In the genomic region with DNA sequence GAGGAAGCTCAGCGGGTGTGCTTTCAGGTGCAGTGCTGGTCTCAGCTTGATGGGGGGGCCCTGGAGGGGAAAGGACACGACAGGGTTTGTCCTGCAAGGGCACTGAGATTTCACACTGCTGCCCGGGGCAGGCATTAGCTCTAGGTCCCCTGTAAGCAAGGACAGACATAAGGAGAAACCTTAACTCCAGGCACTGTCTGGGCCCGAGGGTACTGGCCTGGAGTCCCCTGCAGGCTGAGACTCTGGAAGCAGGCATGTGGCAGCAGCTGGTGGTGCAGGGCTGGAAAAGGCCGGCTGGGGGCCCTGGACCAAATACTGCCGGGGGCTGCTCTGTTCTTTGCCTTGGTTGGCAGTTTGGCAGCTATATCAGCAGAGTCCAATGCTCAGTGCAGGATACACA, we compare ENCODE assay signal across 23 cellular contexts.
DNase-seq lines count a peak whose midpoint lies in the region; ATAC-seq, FAIRE-seq and TF ChIP-seq lines count a peak whose summit lies in the region.
"Had no signal": no experiment of that assay in that cellular context is flagged by ENCODE, and none has a peak within 500 bp of the region (broad histone marks: within the 10 kb centered on the region; RNA-seq: fewer than 3 reads in every experiment).

No MANE protein-coding gene starts in this region.

- TF ChIP-seq EP300 in SK-N-SH (IDR thresholded peaks at IDR 0.05; ENCODE audit: borderline replicate concordance in 1 of 2, low read depth in 1 of 2, low read length in 1 of 2) (no peak), K562 (IDR thresholded peaks at IDR 0.05; ENCODE audit: low read length) (no peak)

- H3K4me1 ChIP-seq in SK-N-SH (ENCODE audit: control insufficient read depth in 1 of 2, insufficient read depth in 2 of 2, low read depth in 1 of 2, low read length in 1 of 2) (peaks cover 0 to 44% of the 10 kb centered on the region in 2 experiments; a peak in 1 of 4 replicates), K562 (replicated peaks in 1 of 2; ENCODE audit: control insufficient read depth in 2 of 2, insufficient read depth in 2 of 2, low read length in 2 of 2) (no peaks in the 10 kb centered on the region; a peak in 1 of 5 replicates), lung (ENCODE audit: control insufficient read depth in 2 of 2, insufficient read depth in 2 of 2, low read length in 2 of 2) (peaks cover 0 to 1% of the 10 kb centered on the region in 2 donors), left ventricle myocardium inferior (no peaks in the 10 kb centered on the region)
- H3K4me1 ChIP-seq: adrenal gland, breast epithelium, left lung had no signal

- in situ Hi-C loops in K562 (cut with MboI) = no loop called here

- H3K9ac ChIP-seq in SK-N-SH (no peak overlapping the region), K562 (ENCODE audit: insufficient read depth in 1 of 2, low read depth in 2 of 2, low read length in 2 of 2) (no peak overlapping the region)

- WGBS in SK-N-SH (ENCODE audit: low lambda C conversion rate) = 42% methylated on average over 4 of the region's 6 CpGs
- 0% methylated on average over 5 of the region's 6 CpGs for WGBS in K562 (ENCODE audit: insufficient coverage, low coverage, missing lambda C conversion rate)
- WGBS in lung, 2 donors = 85 to 86% methylated on average over 6 of the region's 6 CpGs

- H3K27me3 ChIP-seq in SK-N-SH (ENCODE audit: insufficient read depth) = no peaks in the 10 kb centered on the region
- peaks cover 0 to 28% of the 10 kb centered on the region in 2 experiments; a peak in 3 of 5 replicates for H3K27me3 ChIP-seq in K562 (ENCODE audit: control insufficient read depth in 2 of 2, insufficient read depth in 2 of 2, low read length in 2 of 2)
- H3K27me3 ChIP-seq in lung (ENCODE audit: control insufficient read depth, insufficient read depth) = no peaks in the 10 kb centered on the region
- no peaks in the 10 kb centered on the region for H3K27me3 ChIP-seq in left ventricle myocardium inferior (ENCODE audit: low read depth)
- H3K27me3 ChIP-seq: adrenal gland, breast epithelium, left lung, ovary, SJCRH30 had no signal

- no peaks in the 10 kb centered on the region for H3K9me2 ChIP-seq in SK-N-SH

- H2AFZ ChIP-seq in SK-N-SH (ENCODE audit: low read depth) (no peak overlapping the region), K562 (ENCODE audit: low read depth, low read length) (no peak overlapping the region)

- no TSS peak for BruUV-seq in K562 (replicated peaks; lab: Mats Ljungman, UMichigan)

- FAIRE-seq in K562 (lab: Jason Lieb, UNC) = no peak
- FAIRE-seq: GM12878, GM19239 had no signal

- TF ChIP-seq CTCF in SK-N-SH (IDR thresholded peaks at IDR 0.05) (no peak), K562 (IDR thresholded peaks at IDR 0.05 in 2 of 3, conservative IDR thresholded peaks at IDR 0.05 in 1 of 3; ENCODE audit: insufficient read depth in 2 of 3, low read depth in 1 of 3, low read length in 3 of 3) (no peak), lung (IDR thresholded peaks at IDR 0.05; ENCODE audit: control extremely low read depth, extremely low read depth) (no peak), type B pancreatic cell (conservative IDR thresholded peaks at IDR 0.05) (no peak), nephron progenitor cell (IDR thresholded peaks at IDR 0.05) (no peak), left ventricle myocardium inferior (IDR thresholded peaks at IDR 0.05; ENCODE audit: borderline replicate concordance) (no peak)

- H3K4me2 ChIP-seq in SK-N-SH (no peak overlapping the region), K562 (ENCODE audit: insufficient read depth, low read length) (no peak overlapping the region)

- H3K36me3 Mint-ChIP-seq in type B pancreatic cell (peaks cover 8% of the 10 kb centered on the region), nephron progenitor cell (ENCODE audit: low read depth) (peaks cover 10% of the 10 kb centered on the region)

- intact Hi-C loops in K562 (cut with micrococcal nuclease) (loop anchor here (10.0 kb wide), 1 partner anchor 242 kb away; no protein-coding TSS in a partner anchor), left ventricle myocardium inferior (cut with micrococcal nuclease) (no loop called here)

- H4K20me1 ChIP-seq in SK-N-SH (ENCODE audit: insufficient read depth) = no peaks in the 10 kb centered on the region
- H4K20me1 ChIP-seq in K562 (replicated peaks; ENCODE audit: control insufficient read depth, insufficient read depth, low read length) = no peaks in the 10 kb centered on the region; the same call in 1 of the 2 replicates

- TF ChIP-seq POLR2A in K562 (conservative IDR thresholded peaks at IDR 0.05) = no peak

- no peak for TF ChIP-seq RAD21 in SK-N-SH (IDR thresholded peaks at IDR 0.05; ENCODE audit: low read length)
- no peak for TF ChIP-seq RAD21 in K562 (CRISPR knock-in tag; conservative IDR thresholded peaks at IDR 0.05 in 1 of 2, IDR thresholded peaks at IDR 0.05 in 1 of 2)

- POLR2A ChIA-PET in SK-N-SH (lab: Yijun Ruan, JAX) = no interaction called here
- POLR2A ChIA-PET in K562 (lab: Yijun Ruan, JAX) = interaction anchor here (0.8 to 1.1 kb wide), 2 partner anchors 16 to 21 kb away, joined by 3 read pairs; no protein-coding TSS in a partner anchor

- H3K79me2 ChIP-seq in SK-N-SH (ENCODE audit: insufficient read depth) (no peaks in the 10 kb centered on the region), K562 (ENCODE audit: control insufficient read depth, insufficient read depth, low read length) (no peaks in the 10 kb centered on the region)

- no peaks in the 10 kb centered on the region for H3F3A ChIP-seq in SK-N-SH (replicated peaks; ENCODE audit: insufficient read depth)

- CTCF ChIA-PET in SK-N-SH (lab: Yijun Ruan, JAX) (interaction anchor here (0.6 kb wide), 1 partner anchor 98 kb away, joined by 3 read pairs; no protein-coding TSS in a partner anchor), K562 (lab: Yijun Ruan, JAX; ENCODE audit: low intra/inter-chr PET ratio) (no interaction called here)

- peaks cover 3% of the 10 kb centered on the region for H3K9me1 ChIP-seq in K562 (ENCODE audit: control insufficient read depth, insufficient read depth, low read length)

- DNase-seq in SK-N-SH (peak; percentile 27), K562 (ENCODE audit: extremely low read depth in 1 of 4, low spot score in 3 of 4) (no peak), lung (ENCODE audit: low spot score) (peak; percentile 17), type B pancreatic cell (ENCODE audit: extremely low spot score, unreplicated experiment) (peak; percentile 44), nephron progenitor cell (no peak), left ventricle myocardium inferior (no peak)
- DNase-seq: erythroblast; NCI-H146; NCI-H69; OCI-M1; SJCRH30; stimulated activated CD4-positive, alpha-beta T cell treated with anti-CD3 and anti-CD28 coated beads, Interleukin-1b, Interleukin-23, amount 100 ng/mL, for 48 hours; stimulated activated naive CD4-positive, alpha-beta T cell treated with Interleukin-2 at 50 U/mL for 16 hours; trophoblast cell had no signal

- H3K9me3 Mint-ChIP-seq in type B pancreatic cell = peaks cover 7% of the 10 kb centered on the region
- H3K9me3 Mint-ChIP-seq in nephron progenitor cell = peaks cover 36% of the 10 kb centered on the region
- H3K9me3 Mint-ChIP-seq: activated T-helper 17 cell treated with anti-CD3 and anti-CD28 coated beads, Interleukin-2, amount 50 U/mL, for 72 hours had no signal

- ATAC-seq in SK-N-SH treated with all-trans-retinoic acid at 6 μM for 48 hours (no peak), K562 (peak; percentile 39; the same call in 2 of the 3 replicates), lung (ENCODE audit: insufficient read depth, low FRiP score) (no peak), GM18861 (IDR thresholded peaks at IDR 0.05; ENCODE audit: unreplicated experiment) (no peak)
- ATAC-seq: activated T-helper 17 cell treated with anti-CD3 and anti-CD28 coated beads, Interleukin-2, amount 50 U/mL, for 72 hours; GM12878; left lung had no signal

- H3K9me3 ChIP-seq in SK-N-SH (no peaks in the 10 kb centered on the region), K562 (replicated peaks; ENCODE audit: control insufficient read depth, insufficient read depth, low read depth, low read length) (no peaks in the 10 kb centered on the region; the same call in 1 of the 2 replicates), lung (ENCODE audit: control insufficient read depth in 2 of 2, insufficient read depth in 1 of 2, low read length in 1 of 2) (no peaks in the 10 kb centered on the region), left ventricle myocardium inferior (replicated peaks) (peaks cover 3% of the 10 kb centered on the region)
- H3K9me3 ChIP-seq: adrenal gland, left lung, SJCRH30 had no signal

- H3K27me3 Mint-ChIP-seq in type B pancreatic cell = no peaks in the 10 kb centered on the region
- H3K27me3 Mint-ChIP-seq in nephron progenitor cell (ENCODE audit: low read depth, poor library complexity) = peaks cover 8% of the 10 kb centered on the region

- H3K36me3 ChIP-seq in SK-N-SH (replicated peaks in 1 of 2; ENCODE audit: control insufficient read depth in 1 of 2, insufficient read depth in 2 of 2, low read length in 1 of 2) (no peaks in the 10 kb centered on the region), K562 (ENCODE audit: control insufficient read depth, insufficient read depth, low read length) (no peaks in the 10 kb centered on the region), lung (ENCODE audit: control insufficient read depth in 2 of 2, insufficient read depth in 2 of 2, low read length in 2 of 2) (no peaks in the 10 kb centered on the region), left ventricle myocardium inferior (no peaks in the 10 kb centered on the region)
- H3K36me3 ChIP-seq: adrenal gland, breast epithelium, left lung, ovary, SJCRH30 had no signal

- H3K4me3 Mint-ChIP-seq in type B pancreatic cell (no peak overlapping the region), nephron progenitor cell (no peak overlapping the region)
- H3K4me3 Mint-ChIP-seq: activated T-helper 17 cell treated with anti-CD3 and anti-CD28 coated beads, Interleukin-2, amount 50 U/mL, for 72 hours had no signal

- peaks cover 5% of the 10 kb centered on the region for H3K4me1 Mint-ChIP-seq in type B pancreatic cell (ENCODE audit: unreplicated experiment)
- no peaks in the 10 kb centered on the region for H3K4me1 Mint-ChIP-seq in nephron progenitor cell
- H3K4me1 Mint-ChIP-seq: activated T-helper 17 cell treated with anti-CD3 and anti-CD28 coated beads, Interleukin-2, amount 50 U/mL, for 72 hours had no signal

- H3K27ac Mint-ChIP-seq in type B pancreatic cell = no peak overlapping the region
- H3K27ac Mint-ChIP-seq in nephron progenitor cell = no peak overlapping the region
- H3K27ac Mint-ChIP-seq: activated T-helper 17 cell treated with anti-CD3 and anti-CD28 coated beads, Interleukin-2, amount 50 U/mL, for 72 hours had no signal

- H3K27ac ChIP-seq in SK-N-SH (ENCODE audit: low read depth in 2 of 2, low read length in 1 of 2) = no peak overlapping the region
- H3K27ac ChIP-seq in K562 (ENCODE audit: extremely low read depth, low read depth, low read length) = no peak overlapping the region
- no peak overlapping the region for H3K27ac ChIP-seq in lung (ENCODE audit: low read depth in 1 of 2, low read length in 1 of 2)
- H3K27ac ChIP-seq in left ventricle myocardium inferior (replicated peaks) = no peak overlapping the region
- H3K27ac ChIP-seq: adrenal gland, breast epithelium, left lung, ovary, SJCRH30 had no signal

- H3K4me3 ChIP-seq in SK-N-SH (ENCODE audit: low read depth in 2 of 2, low read length in 1 of 2) (no peak overlapping the region), K562 (no peak overlapping the region), lung (no peak overlapping the region), left ventricle myocardium inferior (no peak overlapping the region)
- H3K4me3 ChIP-seq: adrenal gland, breast epithelium, GM12878, left lung, ovary, SJCRH30 had no signal

Comparison
In these comparisons a context has a peak if more than half of its experiments do, and no peak if none do; other contexts are left out.
1. DNase-seq: peak in SK-N-SH (single experiment), lung (single experiment) and type B pancreatic cell (single experiment); none in K562 (0 of 4), nephron progenitor cell (single experiment) and left ventricle myocardium inferior (single experiment).